9 cellular contexts compared by ENCODE assay signal in genomic region chr6:46265373-46265772, GRCh38.
"Had no signal": no experiment of that assay in that cellular context is flagged by ENCODE, and none has a peak within 500 bp of the region (broad histone marks: within the 10 kb centered on the region; RNA-seq: fewer than 3 reads in every experiment).

No MANE protein-coding gene starts in this region.

- H2AFZ ChIP-seq: GM23248 had no signal

- H3K27ac ChIP-seq: GM23248, HL-60 had no signal

- H3K4me3 ChIP-seq: GM23248, HAP-1 had no signal

- H3K4me3 Mint-ChIP-seq: HFFc6, IgD-negative memory B cell had no signal

- H3K36me3 ChIP-seq: HAP-1 had no signal

- H3K4me1 ChIP-seq: HAP-1 had no signal

- H3K36me3 Mint-ChIP-seq: IgD-negative memory B cell had no signal

- H3K9me3 ChIP-seq: HAP-1 had no signal

- H3K4me1 Mint-ChIP-seq: IgD-negative memory B cell had no signal

- DNase-seq: GM23248, GOT3, H7, HFFc6 had no signal

- ATAC-seq: HCT116, HepG2 had no signal

- H3K27ac Mint-ChIP-seq: HFFc6 had no signal

- H3K9ac ChIP-seq: GM23248 had no signal
